In the genomic region with DNA sequence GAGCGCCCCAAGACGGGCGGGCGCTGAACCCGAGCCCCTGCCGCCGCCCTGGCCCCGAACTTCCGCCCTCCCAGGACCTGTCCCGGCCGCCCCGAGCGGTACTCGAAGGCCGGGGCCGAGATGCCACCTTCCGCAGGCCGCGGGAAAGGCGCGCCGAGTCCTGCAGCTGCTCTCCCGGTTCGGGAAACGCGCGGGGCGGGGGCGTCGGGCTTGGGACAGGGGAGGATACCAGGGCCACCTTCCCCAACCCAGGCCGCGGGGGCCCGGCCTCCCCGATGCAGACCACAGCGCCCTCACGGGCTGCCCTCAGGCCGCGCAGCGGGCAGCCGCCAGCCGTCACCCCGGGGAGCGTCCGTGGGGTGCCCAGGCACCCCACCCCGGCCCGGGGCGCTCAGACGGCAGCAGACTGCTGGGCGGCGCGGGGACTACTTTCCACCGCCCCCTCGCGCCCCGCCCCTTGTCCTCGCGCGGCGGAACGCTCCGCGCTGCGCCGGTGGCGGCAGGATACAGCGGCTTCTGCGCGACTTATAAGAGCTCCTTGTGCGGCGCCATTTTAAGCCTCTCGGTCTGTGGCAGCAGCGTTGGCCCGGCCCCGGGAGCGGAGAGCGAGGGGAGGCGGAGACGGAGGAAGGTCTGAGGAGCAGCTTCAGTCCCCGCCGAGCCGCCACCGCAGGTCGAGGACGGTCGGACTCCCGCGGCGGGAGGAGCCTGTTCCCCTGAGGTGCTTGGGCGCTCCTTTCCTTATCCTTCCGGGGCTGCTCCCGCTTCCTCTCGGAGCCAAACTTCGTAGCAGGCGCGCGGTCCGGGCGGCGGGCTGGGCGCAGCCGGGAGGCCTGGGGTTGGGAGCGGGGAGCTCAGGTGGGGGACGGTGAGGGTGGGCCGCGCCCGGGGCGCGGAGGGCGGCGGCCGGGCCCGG, we compare ENCODE assay signal across 1 cellular context.
TF ChIP-seq lines count a peak whose summit lies in the region.

A gene (plus strand): TSS at position 556 of the 916 bp plus-strand sequence. CDS start 24,564 bp downstream, outside the sequence.

TF ChIP-seq in K562, 482 proteins besides CTCF, POLR2A, EP300 and RAD21 (continued from another document and continues in another):
- TF ChIP-seq, protein P1, sequence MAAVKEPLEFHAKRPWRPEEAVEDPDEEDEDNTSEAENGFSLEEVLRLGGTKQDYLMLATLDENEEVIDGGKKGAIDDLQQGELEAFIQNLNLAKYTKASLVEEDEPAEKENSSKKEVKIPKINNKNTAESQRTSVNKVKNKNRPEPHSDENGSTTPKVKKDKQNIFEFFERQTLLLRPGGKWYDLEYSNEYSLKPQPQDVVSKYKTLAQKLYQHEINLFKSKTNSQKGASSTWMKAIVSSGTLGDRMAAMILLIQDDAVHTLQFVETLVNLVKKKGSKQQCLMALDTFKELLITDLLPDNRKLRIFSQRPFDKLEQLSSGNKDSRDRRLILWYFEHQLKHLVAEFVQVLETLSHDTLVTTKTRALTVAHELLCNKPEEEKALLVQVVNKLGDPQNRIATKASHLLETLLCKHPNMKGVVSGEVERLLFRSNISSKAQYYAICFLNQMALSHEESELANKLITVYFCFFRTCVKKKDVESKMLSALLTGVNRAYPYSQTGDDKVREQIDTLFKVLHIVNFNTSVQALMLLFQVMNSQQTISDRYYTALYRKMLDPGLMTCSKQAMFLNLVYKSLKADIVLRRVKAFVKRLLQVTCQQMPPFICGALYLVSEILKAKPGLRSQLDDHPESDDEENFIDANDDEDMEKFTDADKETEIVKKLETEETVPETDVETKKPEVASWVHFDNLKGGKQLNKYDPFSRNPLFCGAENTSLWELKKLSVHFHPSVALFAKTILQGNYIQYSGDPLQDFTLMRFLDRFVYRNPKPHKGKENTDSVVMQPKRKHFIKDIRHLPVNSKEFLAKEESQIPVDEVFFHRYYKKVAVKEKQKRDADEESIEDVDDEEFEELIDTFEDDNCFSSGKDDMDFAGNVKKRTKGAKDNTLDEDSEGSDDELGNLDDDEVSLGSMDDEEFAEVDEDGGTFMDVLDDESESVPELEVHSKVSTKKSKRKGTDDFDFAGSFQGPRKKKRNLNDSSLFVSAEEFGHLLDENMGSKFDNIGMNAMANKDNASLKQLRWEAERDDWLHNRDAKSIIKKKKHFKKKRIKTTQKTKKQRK (IDR thresholded peaks at IDR 0.05; ENCODE audit: borderline replicate concordance, low read depth, low read length) = no peak
- TF ChIP-seq NR2C2 (CRISPR knock-in tag; IDR thresholded peaks at IDR 0.05) (peak; percentile 70), NR2C2 (tag; IDR thresholded peaks at IDR 0.05) (peak; percentile 88), TCF7L2 (IDR thresholded peaks at IDR 0.05; ENCODE audit: low read depth, low read length) (no peak), SREBF2 (CRISPR knock-in tag; IDR thresholded peaks at IDR 0.05) (no peak), RAD51 (IDR thresholded peaks at IDR 0.05; ENCODE audit: borderline replicate concordance, low read depth) (no peak), RBM39 (optimal IDR thresholded peaks at IDR 0.05; ENCODE audit: low read depth, low read length) (peak; percentile 96), EHMT2 (IDR thresholded peaks at IDR 0.05) (no peak), ZNF316 (IDR thresholded peaks at IDR 0.05) (no peak), RBBP5 (IDR thresholded peaks at IDR 0.05; ENCODE audit: borderline replicate concordance, insufficient read depth, low read length, poor library complexity, severe bottlenecking) (peak; percentile 93), KDM4B (IDR thresholded peaks at IDR 0.05; ENCODE audit: borderline replicate concordance in 2 of 2, low read depth in 1 of 2) (peak in 1 of 2 experiments; percentile 94; a peak in 2 of 4 replicates), NFYB (IDR thresholded peaks at IDR 0.05; ENCODE audit: extremely low read depth, insufficient read length) (no peak), NFIC (IDR thresholded peaks at IDR 0.05) (peak; percentile 68), PTTG1 (tag; IDR thresholded peaks at IDR 0.05; ENCODE audit: low read depth) (no peak), HNRNPLL (IDR thresholded peaks at IDR 0.05; ENCODE audit: low read depth, low read length, poor library complexity, severe bottlenecking) (peak; percentile 97), ATF1 (CRISPR knock-in tag; IDR thresholded peaks at IDR 0.05) (no peak), ATF1 (tag; IDR thresholded peaks at IDR 0.05) (peak; percentile 93), CXXC5 (CRISPR knock-in tag; IDR thresholded peaks at IDR 0.05) (peak; percentile 99), ZNF507 (tag; conservative IDR thresholded peaks at IDR 0.05) (no peak), EP400 (IDR thresholded peaks at IDR 0.05) (peak; percentile 95), MCM2 (IDR thresholded peaks at IDR 0.05; ENCODE audit: low read depth) (no peak), NR2C1 (IDR thresholded peaks at IDR 0.05) (0 out of 2 replicates have a peak, but pooled peaks have one; percentile 18), NR2C1 (tag; IDR thresholded peaks at IDR 0.05) (peak; percentile 62; the same call in 1 of the 2 replicates), MAFF (IDR thresholded peaks at IDR 0.05; ENCODE audit: low read length) (no peak), ZNF586 (CRISPR knock-in tag; conservative IDR thresholded peaks at IDR 0.05) (no peak), MIER1 (IDR thresholded peaks at IDR 0.05; ENCODE audit: low read depth) (no peak), FOS (IDR thresholded peaks at IDR 0.05; ENCODE audit: extremely low read depth, insufficient read length) (no peak)
- TF ChIP-seq, protein P2, sequence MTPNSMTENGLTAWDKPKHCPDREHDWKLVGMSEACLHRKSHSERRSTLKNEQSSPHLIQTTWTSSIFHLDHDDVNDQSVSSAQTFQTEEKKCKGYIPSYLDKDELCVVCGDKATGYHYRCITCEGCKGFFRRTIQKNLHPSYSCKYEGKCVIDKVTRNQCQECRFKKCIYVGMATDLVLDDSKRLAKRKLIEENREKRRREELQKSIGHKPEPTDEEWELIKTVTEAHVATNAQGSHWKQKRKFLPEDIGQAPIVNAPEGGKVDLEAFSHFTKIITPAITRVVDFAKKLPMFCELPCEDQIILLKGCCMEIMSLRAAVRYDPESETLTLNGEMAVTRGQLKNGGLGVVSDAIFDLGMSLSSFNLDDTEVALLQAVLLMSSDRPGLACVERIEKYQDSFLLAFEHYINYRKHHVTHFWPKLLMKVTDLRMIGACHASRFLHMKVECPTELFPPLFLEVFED (CRISPR knock-in tag; conservative IDR thresholded peaks at IDR 0.05) = no peak
- TF ChIP-seq, protein P3, sequence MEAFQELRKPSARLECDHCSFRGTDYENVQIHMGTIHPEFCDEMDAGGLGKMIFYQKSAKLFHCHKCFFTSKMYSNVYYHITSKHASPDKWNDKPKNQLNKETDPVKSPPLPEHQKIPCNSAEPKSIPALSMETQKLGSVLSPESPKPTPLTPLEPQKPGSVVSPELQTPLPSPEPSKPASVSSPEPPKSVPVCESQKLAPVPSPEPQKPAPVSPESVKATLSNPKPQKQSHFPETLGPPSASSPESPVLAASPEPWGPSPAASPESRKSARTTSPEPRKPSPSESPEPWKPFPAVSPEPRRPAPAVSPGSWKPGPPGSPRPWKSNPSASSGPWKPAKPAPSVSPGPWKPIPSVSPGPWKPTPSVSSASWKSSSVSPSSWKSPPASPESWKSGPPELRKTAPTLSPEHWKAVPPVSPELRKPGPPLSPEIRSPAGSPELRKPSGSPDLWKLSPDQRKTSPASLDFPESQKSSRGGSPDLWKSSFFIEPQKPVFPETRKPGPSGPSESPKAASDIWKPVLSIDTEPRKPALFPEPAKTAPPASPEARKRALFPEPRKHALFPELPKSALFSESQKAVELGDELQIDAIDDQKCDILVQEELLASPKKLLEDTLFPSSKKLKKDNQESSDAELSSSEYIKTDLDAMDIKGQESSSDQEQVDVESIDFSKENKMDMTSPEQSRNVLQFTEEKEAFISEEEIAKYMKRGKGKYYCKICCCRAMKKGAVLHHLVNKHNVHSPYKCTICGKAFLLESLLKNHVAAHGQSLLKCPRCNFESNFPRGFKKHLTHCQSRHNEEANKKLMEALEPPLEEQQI (IDR thresholded peaks at IDR 0.05) = peak; percentile 78
- TF ChIP-seq, protein P4, sequence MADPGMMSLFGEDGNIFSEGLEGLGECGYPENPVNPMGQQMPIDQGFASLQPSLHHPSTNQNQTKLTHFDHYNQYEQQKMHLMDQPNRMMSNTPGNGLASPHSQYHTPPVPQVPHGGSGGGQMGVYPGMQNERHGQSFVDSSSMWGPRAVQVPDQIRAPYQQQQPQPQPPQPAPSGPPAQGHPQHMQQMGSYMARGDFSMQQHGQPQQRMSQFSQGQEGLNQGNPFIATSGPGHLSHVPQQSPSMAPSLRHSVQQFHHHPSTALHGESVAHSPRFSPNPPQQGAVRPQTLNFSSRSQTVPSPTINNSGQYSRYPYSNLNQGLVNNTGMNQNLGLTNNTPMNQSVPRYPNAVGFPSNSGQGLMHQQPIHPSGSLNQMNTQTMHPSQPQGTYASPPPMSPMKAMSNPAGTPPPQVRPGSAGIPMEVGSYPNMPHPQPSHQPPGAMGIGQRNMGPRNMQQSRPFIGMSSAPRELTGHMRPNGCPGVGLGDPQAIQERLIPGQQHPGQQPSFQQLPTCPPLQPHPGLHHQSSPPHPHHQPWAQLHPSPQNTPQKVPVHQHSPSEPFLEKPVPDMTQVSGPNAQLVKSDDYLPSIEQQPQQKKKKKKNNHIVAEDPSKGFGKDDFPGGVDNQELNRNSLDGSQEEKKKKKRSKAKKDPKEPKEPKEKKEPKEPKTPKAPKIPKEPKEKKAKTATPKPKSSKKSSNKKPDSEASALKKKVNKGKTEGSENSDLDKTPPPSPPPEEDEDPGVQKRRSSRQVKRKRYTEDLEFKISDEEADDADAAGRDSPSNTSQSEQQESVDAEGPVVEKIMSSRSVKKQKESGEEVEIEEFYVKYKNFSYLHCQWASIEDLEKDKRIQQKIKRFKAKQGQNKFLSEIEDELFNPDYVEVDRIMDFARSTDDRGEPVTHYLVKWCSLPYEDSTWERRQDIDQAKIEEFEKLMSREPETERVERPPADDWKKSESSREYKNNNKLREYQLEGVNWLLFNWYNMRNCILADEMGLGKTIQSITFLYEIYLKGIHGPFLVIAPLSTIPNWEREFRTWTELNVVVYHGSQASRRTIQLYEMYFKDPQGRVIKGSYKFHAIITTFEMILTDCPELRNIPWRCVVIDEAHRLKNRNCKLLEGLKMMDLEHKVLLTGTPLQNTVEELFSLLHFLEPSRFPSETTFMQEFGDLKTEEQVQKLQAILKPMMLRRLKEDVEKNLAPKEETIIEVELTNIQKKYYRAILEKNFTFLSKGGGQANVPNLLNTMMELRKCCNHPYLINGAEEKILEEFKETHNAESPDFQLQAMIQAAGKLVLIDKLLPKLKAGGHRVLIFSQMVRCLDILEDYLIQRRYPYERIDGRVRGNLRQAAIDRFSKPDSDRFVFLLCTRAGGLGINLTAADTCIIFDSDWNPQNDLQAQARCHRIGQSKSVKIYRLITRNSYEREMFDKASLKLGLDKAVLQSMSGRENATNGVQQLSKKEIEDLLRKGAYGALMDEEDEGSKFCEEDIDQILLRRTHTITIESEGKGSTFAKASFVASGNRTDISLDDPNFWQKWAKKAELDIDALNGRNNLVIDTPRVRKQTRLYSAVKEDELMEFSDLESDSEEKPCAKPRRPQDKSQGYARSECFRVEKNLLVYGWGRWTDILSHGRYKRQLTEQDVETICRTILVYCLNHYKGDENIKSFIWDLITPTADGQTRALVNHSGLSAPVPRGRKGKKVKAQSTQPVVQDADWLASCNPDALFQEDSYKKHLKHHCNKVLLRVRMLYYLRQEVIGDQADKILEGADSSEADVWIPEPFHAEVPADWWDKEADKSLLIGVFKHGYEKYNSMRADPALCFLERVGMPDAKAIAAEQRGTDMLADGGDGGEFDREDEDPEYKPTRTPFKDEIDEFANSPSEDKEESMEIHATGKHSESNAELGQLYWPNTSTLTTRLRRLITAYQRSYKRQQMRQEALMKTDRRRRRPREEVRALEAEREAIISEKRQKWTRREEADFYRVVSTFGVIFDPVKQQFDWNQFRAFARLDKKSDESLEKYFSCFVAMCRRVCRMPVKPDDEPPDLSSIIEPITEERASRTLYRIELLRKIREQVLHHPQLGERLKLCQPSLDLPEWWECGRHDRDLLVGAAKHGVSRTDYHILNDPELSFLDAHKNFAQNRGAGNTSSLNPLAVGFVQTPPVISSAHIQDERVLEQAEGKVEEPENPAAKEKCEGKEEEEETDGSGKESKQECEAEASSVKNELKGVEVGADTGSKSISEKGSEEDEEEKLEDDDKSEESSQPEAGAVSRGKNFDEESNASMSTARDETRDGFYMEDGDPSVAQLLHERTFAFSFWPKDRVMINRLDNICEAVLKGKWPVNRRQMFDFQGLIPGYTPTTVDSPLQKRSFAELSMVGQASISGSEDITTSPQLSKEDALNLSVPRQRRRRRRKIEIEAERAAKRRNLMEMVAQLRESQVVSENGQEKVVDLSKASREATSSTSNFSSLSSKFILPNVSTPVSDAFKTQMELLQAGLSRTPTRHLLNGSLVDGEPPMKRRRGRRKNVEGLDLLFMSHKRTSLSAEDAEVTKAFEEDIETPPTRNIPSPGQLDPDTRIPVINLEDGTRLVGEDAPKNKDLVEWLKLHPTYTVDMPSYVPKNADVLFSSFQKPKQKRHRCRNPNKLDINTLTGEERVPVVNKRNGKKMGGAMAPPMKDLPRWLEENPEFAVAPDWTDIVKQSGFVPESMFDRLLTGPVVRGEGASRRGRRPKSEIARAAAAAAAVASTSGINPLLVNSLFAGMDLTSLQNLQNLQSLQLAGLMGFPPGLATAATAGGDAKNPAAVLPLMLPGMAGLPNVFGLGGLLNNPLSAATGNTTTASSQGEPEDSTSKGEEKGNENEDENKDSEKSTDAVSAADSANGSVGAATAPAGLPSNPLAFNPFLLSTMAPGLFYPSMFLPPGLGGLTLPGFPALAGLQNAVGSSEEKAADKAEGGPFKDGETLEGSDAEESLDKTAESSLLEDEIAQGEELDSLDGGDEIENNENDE (IDR thresholded peaks at IDR 0.05; ENCODE audit: low read depth, low read length) = no peak
- TF ChIP-seq, protein P5, sequence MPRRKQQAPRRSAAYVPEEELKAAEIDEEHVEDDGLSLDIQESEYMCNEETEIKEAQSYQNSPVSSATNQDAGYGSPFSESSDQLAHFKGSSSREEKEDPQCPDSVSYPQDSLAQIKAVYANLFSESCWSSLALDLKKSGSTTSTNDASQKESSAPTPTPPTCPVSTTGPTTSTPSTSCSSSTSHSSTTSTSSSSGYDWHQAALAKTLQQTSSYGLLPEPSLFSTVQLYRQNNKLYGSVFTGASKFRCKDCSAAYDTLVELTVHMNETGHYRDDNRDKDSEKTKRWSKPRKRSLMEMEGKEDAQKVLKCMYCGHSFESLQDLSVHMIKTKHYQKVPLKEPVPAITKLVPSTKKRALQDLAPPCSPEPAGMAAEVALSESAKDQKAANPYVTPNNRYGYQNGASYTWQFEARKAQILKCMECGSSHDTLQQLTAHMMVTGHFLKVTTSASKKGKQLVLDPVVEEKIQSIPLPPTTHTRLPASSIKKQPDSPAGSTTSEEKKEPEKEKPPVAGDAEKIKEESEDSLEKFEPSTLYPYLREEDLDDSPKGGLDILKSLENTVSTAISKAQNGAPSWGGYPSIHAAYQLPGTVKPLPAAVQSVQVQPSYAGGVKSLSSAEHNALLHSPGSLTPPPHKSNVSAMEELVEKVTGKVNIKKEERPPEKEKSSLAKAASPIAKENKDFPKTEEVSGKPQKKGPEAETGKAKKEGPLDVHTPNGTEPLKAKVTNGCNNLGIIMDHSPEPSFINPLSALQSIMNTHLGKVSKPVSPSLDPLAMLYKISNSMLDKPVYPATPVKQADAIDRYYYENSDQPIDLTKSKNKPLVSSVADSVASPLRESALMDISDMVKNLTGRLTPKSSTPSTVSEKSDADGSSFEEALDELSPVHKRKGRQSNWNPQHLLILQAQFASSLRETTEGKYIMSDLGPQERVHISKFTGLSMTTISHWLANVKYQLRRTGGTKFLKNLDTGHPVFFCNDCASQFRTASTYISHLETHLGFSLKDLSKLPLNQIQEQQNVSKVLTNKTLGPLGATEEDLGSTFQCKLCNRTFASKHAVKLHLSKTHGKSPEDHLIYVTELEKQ (CRISPR knock-in tag; IDR thresholded peaks at IDR 0.05) = no peak
